In the genomic region with DNA sequence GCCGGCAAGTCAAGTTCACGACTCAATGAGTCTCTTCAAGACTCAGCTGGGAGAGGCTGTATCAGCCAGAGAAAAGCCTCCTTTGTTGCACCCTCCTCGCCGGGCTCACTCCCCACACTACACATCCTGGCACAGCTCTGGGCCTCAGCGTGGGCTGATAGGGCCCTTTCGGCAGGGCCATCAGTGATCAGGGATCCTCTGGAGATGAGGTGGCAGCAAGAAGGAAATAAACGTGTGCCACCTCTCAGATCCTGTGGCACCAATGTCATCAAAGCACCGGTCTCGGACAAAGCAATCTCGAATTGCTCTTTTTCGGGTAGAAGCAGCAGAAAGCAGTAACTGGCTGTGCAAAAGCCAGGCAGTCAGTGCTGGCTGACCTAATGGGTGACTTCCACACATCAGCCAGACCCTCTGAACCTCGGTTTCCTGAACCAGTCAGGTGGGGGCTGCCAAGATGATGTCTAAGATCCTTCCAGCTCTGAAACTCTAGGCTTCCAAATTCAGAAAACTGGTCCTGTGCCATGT, we compare ENCODE assay signal across 8 cellular contexts. TPM values are rescaled to one million over a fixed set of nuclear protein-coding genes. Genes with fewer than 3 reads are reported as not detected.
DNase-seq lines count a peak whose midpoint lies in the region; ATAC-seq and TF ChIP-seq lines count a peak whose summit lies in the region.

No MANE protein-coding gene starts in this region.

- H3K9ac ChIP-seq in endodermal cell (ENCODE audit: extremely low read depth, low read length, poor library complexity, severe bottlenecking), result no peak overlapping the region

- H3K9me3 Mint-ChIP-seq in CD14-positive monocyte, result peaks cover 0 to 3% (median 0%) of the 10 kb centered on the region in 7 donors
- no peaks in the 10 kb centered on the region for H3K9me3 Mint-ChIP-seq in endodermal cell

- H3K4me1 ChIP-seq in Peyer's patch, result peaks cover 9 to 84% (median 47%) of the 10 kb centered on the region in 4 donors
- peaks cover 3% of the 10 kb centered on the region for H3K4me1 ChIP-seq in endodermal cell (ENCODE audit: control insufficient read depth, insufficient read depth, low read length)

- peaks cover 0 to 14% (median 8%) of the 10 kb centered on the region in 3 donors for H3K27me3 Mint-ChIP-seq in CD14-positive monocyte (ENCODE audit: low read depth in 3 of 3)
- peaks cover 3% of the 10 kb centered on the region for H3K27me3 Mint-ChIP-seq in endodermal cell (ENCODE audit: insufficient read depth)

- TF ChIP-seq CTCF in CD14-positive monocyte (IDR thresholded peaks at IDR 0.05), result no peak
- TF ChIP-seq CTCF in Peyer's patch (IDR thresholded peaks at IDR 0.05), result no peak
- TF ChIP-seq CTCF in endodermal cell (conservative IDR thresholded peaks at IDR 0.05), result no peak

- no peak for DNase-seq in CD14-positive monocyte (ENCODE audit: low spot score)
- peak in 1 of 3 donors; percentile 33 for DNase-seq in Peyer's patch
- no peak for DNase-seq in endodermal cell
- DNase-seq in nucleus accumbens (lab: John Stamatoyannopoulos, UW), result peak in 35 of 56 donors; percentile 20 to 70 (median 40)
- DNase-seq in GDM1 (lab: John Stamatoyannopoulos, UW), result no peak
- DNase-seq in middle frontal gyrus (ENCODE audit: extremely low spot score, low spot score), result no peak

- H3K27me3 ChIP-seq in Peyer's patch (no peaks in the 10 kb centered on the region), endodermal cell (ENCODE audit: control insufficient read depth, insufficient read depth, low read length, poor library complexity, severe bottlenecking) (no peaks in the 10 kb centered on the region)

- intact Hi-C loops in CD14-positive monocyte (cut with micrococcal nuclease), result loop anchor here in 1 of 2 donors (2.0 kb wide), 1 partner anchor 13 kb away; no protein-coding TSS in a partner anchor

- H3K36me3 ChIP-seq in Peyer's patch, result peaks cover 0 to 30% (median 0%) of the 10 kb centered on the region in 3 donors
- peaks cover 12% of the 10 kb centered on the region for H3K36me3 ChIP-seq in endodermal cell (ENCODE audit: control insufficient read depth, insufficient read depth, low read length)

- peaks cover 50 to 51% of the 10 kb centered on the region in 2 donors for H3K36me3 Mint-ChIP-seq in CD14-positive monocyte
- H3K36me3 Mint-ChIP-seq in endodermal cell (ENCODE audit: low read depth), result peaks cover 14% of the 10 kb centered on the region

- ATAC-seq in HG02870 (IDR thresholded peaks at IDR 0.05; ENCODE audit: unreplicated experiment) (no peak), HG02763 (IDR thresholded peaks at IDR 0.05; ENCODE audit: unreplicated experiment) (no peak)

- H3K4me3 ChIP-seq in Peyer's patch (peak overlapping the region; percentile 78 to 81 (median 78)), endodermal cell (ENCODE audit: low read length) (peak overlapping the region; percentile 96)

- H3K9me3 ChIP-seq in Peyer's patch (no peaks in the 10 kb centered on the region), endodermal cell (ENCODE audit: control insufficient read depth, low read length) (no peaks in the 10 kb centered on the region)

- no peak for TF ChIP-seq POLR2A in Peyer's patch (IDR thresholded peaks at IDR 0.05)

- H3K27ac Mint-ChIP-seq in CD14-positive monocyte, result peak overlapping the region; percentile 68 to 100 (median 75)
- no peak overlapping the region for H3K27ac Mint-ChIP-seq in endodermal cell

- H3K4me3 Mint-ChIP-seq in CD14-positive monocyte (peak overlapping the region; percentile 96 to 100), endodermal cell (peak overlapping the region; percentile 88)

- H3K4me1 Mint-ChIP-seq in CD14-positive monocyte, result peaks cover 80% of the 10 kb centered on the region
- H3K4me1 Mint-ChIP-seq in endodermal cell, result peaks cover 32% of the 10 kb centered on the region

- 91 to 93% methylated on average over 9 to 12 of the region's 12 CpGs for WGBS in endodermal cell (ENCODE audit: insufficient coverage in 1 of 2, insufficient read length in 1 of 2), 2 experiments

- H3K27ac ChIP-seq in Peyer's patch, result peak overlapping the region; percentile 81 to 94 (median 88)
- no peak overlapping the region for H3K27ac ChIP-seq in endodermal cell (ENCODE audit: low read depth, low read length)

RNA-seq across cellular contexts. Expression of a gene that starts 2.1 kb away (rescaled TPM):
- polyA plus RNA-seq in CD14-positive monocyte, result 10 to 100 TPM; 30.3 to 48.4 TPM
- total RNA-seq in Peyer's patch, result 100 to 1,000 TPM in 2 of 4 donors, 10 to 100 TPM in 2; 56.2 to 185 (median 98.6) TPM
- total RNA-seq in endodermal cell, result 10 to 100 TPM; 39.7 to 43.8 TPM
- 33.1 TPM for polyA plus RNA-seq in endodermal cell (2013, experiment 1 of 2)
- 32.7 TPM for polyA plus RNA-seq in endodermal cell (2013, experiment 2 of 2)

RNA-seq across cellular contexts. Expression of a gene that starts 31.8 kb away (rescaled TPM):
- not detected for polyA plus RNA-seq in CD14-positive monocyte
- total RNA-seq in Peyer's patch (10 to 100 TPM; 25.6 to 78.6 (median 52.1) TPM), endodermal cell (10 to 100 TPM; 11.1 to 12.6 TPM)
- 2.0 TPM for polyA plus RNA-seq in endodermal cell (2013, experiment 1 of 2)
- polyA plus RNA-seq in endodermal cell (2013, experiment 2 of 2), result 1.7 TPM

RNA-seq across cellular contexts. Expression of a gene that starts 40.7 kb away (rescaled TPM):
- polyA plus RNA-seq in CD14-positive monocyte, result 1 to 10 TPM; 2.6 to 4.0 TPM
- total RNA-seq in Peyer's patch (10 to 100 TPM; 38.8 to 79.6 (median 66.6) TPM), endodermal cell (10 to 100 TPM; 17.0 to 23.0 TPM)
- polyA plus RNA-seq in endodermal cell (2013, experiment 1 of 2), result 12.9 TPM
- 10.2 TPM for polyA plus RNA-seq in endodermal cell (2013, experiment 2 of 2)

RNA-seq across cellular contexts. Expression of a gene that starts 48.2 kb away (rescaled TPM):
- 1 to 10 TPM; 9.0 to 9.4 TPM for polyA plus RNA-seq in CD14-positive monocyte
- total RNA-seq in Peyer's patch, result 10 to 100 TPM; 20.0 to 46.2 (median 22.5) TPM
- 1 to 10 TPM; 2.8 to 3.3 TPM for total RNA-seq in endodermal cell
- polyA plus RNA-seq in endodermal cell (2013, experiment 1 of 2), result 17.4 TPM
- polyA plus RNA-seq in endodermal cell (2013, experiment 2 of 2), result 14.3 TPM

RNA-seq across cellular contexts. Expression of a gene that starts 59.4 kb away (rescaled TPM):
- not detected for polyA plus RNA-seq in CD14-positive monocyte
- total RNA-seq in Peyer's patch (not detected), endodermal cell (under 1 TPM in 1 of 2 donors, not detected in 1; 0.77 TPM)
- polyA plus RNA-seq in endodermal cell (2013, experiment 1 of 2), result 0.32 TPM
- not detected for polyA plus RNA-seq in endodermal cell (2013, experiment 2 of 2)

Comparison
In these comparisons a context has a peak if more than half of its experiments do, and no peak if none do; other contexts are left out.
1. DNase-seq: peak in nucleus accumbens (35 of 56); none in CD14-positive monocyte (single experiment), endodermal cell (single experiment), GDM1 (single experiment) and middle frontal gyrus (single experiment).